19 cellular contexts compared by ENCODE assay signal in the genomic region with DNA sequence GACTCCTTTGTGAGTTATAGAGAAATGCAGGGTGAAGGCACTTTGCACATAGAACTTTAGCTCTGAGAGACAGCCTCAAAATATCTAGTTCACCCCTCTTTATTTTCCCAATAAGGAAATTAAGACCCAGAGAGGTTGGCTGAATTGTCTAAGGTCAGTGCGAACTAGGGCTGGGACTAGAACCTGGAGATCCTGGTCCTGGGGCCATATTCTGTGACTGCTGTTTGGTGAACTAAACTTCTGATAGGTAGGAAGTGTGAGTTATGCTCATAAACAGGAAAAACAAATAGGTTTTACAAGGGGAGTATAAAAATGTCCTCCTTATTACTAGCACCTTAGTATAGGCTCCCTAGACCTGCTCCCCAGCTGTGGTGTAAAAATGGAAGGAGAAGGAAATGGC. TPM values are rescaled to one million over a fixed set of nuclear protein-coding genes. Genes with fewer than 3 reads are reported as not detected.
DNase-seq lines count a peak whose midpoint lies in the region; ATAC-seq and TF ChIP-seq lines count a peak whose summit lies in the region.
"Had no signal": no experiment of that assay in that cellular context is flagged by ENCODE, and none has a peak within 500 bp of the region (broad histone marks: within the 10 kb centered on the region; RNA-seq: fewer than 3 reads in every experiment).

No MANE protein-coding gene starts in this region.

- H3K9me3 Mint-ChIP-seq in activated CD4-positive, alpha-beta memory T cell treated with anti-CD3 and anti-CD28 coated beads for 36 hours, result no peaks in the 10 kb centered on the region
- H3K9me3 Mint-ChIP-seq: mesothelial cell of epicardium had no signal

- TF ChIP-seq CTCF in RWPE1 (conservative IDR thresholded peaks at IDR 0.05; ENCODE audit: low read depth), result no peak

- H3K4me3 ChIP-seq in GM08714 (ENCODE audit: low read length), result peak overlapping the region; percentile 90; the same call in 1 of the 2 replicates
- peak overlapping the region; percentile 10 for H3K4me3 ChIP-seq in mononuclear cell (ENCODE audit: low read length)
- H3K4me3 ChIP-seq: body of pancreas, esophagus muscularis mucosa, smooth muscle cell had no signal

- no peaks in the 10 kb centered on the region for H3K27me3 Mint-ChIP-seq in activated CD4-positive, alpha-beta memory T cell treated with anti-CD3 and anti-CD28 coated beads for 36 hours

- ATAC-seq in HG02870 (IDR thresholded peaks at IDR 0.05; ENCODE audit: unreplicated experiment), result no peak
- ATAC-seq: body of pancreas had no signal

- no peak overlapping the region for H3K27ac ChIP-seq in RWPE1
- H3K27ac ChIP-seq: body of pancreas, esophagus muscularis mucosa, WERI-Rb-1 had no signal

- peak overlapping the region; percentile 74 for H3K4me3 Mint-ChIP-seq in activated CD4-positive, alpha-beta memory T cell treated with anti-CD3 and anti-CD28 coated beads for 36 hours
- H3K4me3 Mint-ChIP-seq: mesothelial cell of epicardium had no signal

- no peaks in the 10 kb centered on the region for H3K27me3 ChIP-seq in mononuclear cell (ENCODE audit: insufficient read depth, low read length)
- H3K27me3 ChIP-seq: body of pancreas, esophagus muscularis mucosa had no signal

- H3K36me3 Mint-ChIP-seq in activated CD4-positive, alpha-beta memory T cell treated with anti-CD3 and anti-CD28 coated beads for 36 hours, result peaks cover 93% of the 10 kb centered on the region
- H3K36me3 Mint-ChIP-seq: mesothelial cell of epicardium had no signal

- H3K9me3 ChIP-seq in mononuclear cell (ENCODE audit: low read depth, low read length), result no peaks in the 10 kb centered on the region
- H3K9me3 ChIP-seq: body of pancreas, esophagus muscularis mucosa had no signal

- H3K4me1 ChIP-seq in mononuclear cell (ENCODE audit: insufficient read depth, low read length), result peaks cover 63% of the 10 kb centered on the region
- H3K4me1 ChIP-seq: body of pancreas had no signal

- H3K4me1 Mint-ChIP-seq in activated CD4-positive, alpha-beta memory T cell treated with anti-CD3 and anti-CD28 coated beads for 36 hours (ENCODE audit: low read depth), result peaks cover 92% of the 10 kb centered on the region

- H3K27ac Mint-ChIP-seq in activated CD4-positive, alpha-beta memory T cell treated with anti-CD3 and anti-CD28 coated beads for 36 hours, result peak overlapping the region; percentile 99
- H3K27ac Mint-ChIP-seq: mesothelial cell of epicardium had no signal

- CTCF ChIA-PET in activated CD4-positive, alpha-beta memory T cell treated with anti-CD3 and anti-CD28 coated beads for 36 hours (lab: Charles Lee), result interaction anchor here (0.9 to 1.6 kb wide), 3 partner anchors 9 to 35 kb away, joined by 3 to 7 read pairs (median 5); no protein-coding TSS in a partner anchor
- CTCF ChIA-PET in RWPE1 (lab: Yijun Ruan, JAX), result interaction anchor here (0.7 kb wide), 1 partner anchor 109 kb away, joined by 3 read pairs; the partner anchor contains the start of gene OR6J1

- intact Hi-C loops in activated CD4-positive, alpha-beta memory T cell treated with anti-CD3 and anti-CD28 coated beads for 36 hours (cut with micrococcal nuclease), result loop anchor here (5.0 kb wide), 2 partner anchors 668 to 893 kb away; no protein-coding TSS in a partner anchor

- DNase-seq in NCI-H446 treated with DMSO at 0.1 percent for 48 hours (lab: John Stamatoyannopoulos, UW) (peak; percentile 60), NCI-H446 (lab: John Stamatoyannopoulos, UW) (no peak), RWPE1 (ENCODE audit: low spot score) (no peak), NCI-H226 (no peak)
- DNase-seq in activated CD4-positive, alpha-beta memory T cell treated with anti-CD3 and anti-CD28 coated beads for 36 hours, result no peak
- DNase-seq: 8988T, body of pancreas, dermis blood vessel endothelial cell, head of caudate nucleus, islet precursor cell, NCI-H1436 treated with DMSO at 0.1 percent for 48 hours, NCI-H345, WERI-Rb-1 had no signal

- POLR2A ChIA-PET in activated CD4-positive, alpha-beta memory T cell treated with anti-CD3 and anti-CD28 coated beads for 36 hours (lab: Charles Lee), result interaction anchor here (2.8 to 12.3 kb wide), 6 partner anchors 10 to 32 kb away, joined by 18 to 584 read pairs (median 76); no protein-coding TSS in a partner anchor
- POLR2A ChIA-PET in RWPE1 (lab: Yijun Ruan, JAX; ENCODE audit: low non-redundant PET), result no interaction called here

RNA-seq across cellular contexts. Expression of gene DAD1, which starts 53.9 kb away (rescaled TPM):
- total RNA-seq in activated CD4-positive, alpha-beta memory T cell treated with anti-CD3 and anti-CD28 coated beads for 36 hours, result 100 to 1,000 TPM; 292 to 305 TPM
- 83.6 TPM for total RNA-seq in mononuclear cell
